ENCODE assay signal across 12 cellular contexts in the genomic region with DNA sequence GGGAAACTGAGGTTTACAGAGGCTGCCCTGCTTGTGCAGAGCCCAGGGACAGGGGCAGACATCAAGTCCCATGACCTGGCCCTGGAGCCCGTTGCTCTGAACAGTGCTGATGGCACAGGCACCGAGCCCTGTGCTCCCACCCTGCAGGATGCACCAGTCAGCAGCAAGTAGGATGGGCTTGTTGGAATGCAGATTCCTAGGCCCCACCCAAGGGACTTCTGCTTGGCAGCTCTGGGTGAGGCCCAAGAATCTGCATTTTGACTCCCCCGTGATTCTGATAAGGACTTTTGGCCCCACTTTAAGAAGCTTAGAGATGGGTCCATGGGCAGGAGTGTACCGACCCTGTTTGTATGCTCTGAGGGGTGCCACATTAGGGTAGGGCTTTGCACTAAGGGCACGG. TPM values are rescaled to one million over a fixed set of nuclear protein-coding genes. Genes with fewer than 3 reads are reported as not detected.
A peak's percentile ranks its signal among the peaks of the same experiment; 100 is the strongest.
DNase-seq lines count a peak whose midpoint lies in the region; ATAC-seq and TF ChIP-seq lines count a peak whose summit lies in the region.
"Had no signal": no experiment of that assay in that cellular context is flagged by ENCODE, and none has a peak within 500 bp of the region (broad histone marks: within the 10 kb centered on the region; RNA-seq: fewer than 3 reads in every experiment).

No MANE protein-coding gene starts in this region.

- CTCF ChIA-PET in Calu3 (lab: Charles Lee): interaction anchor here (1.2 kb wide), 1 partner anchor 23 kb away, joined by 4 read pairs; the partner anchor contains the start of gene LASP1

- H3K9ac ChIP-seq in smooth muscle cell (ENCODE audit: low read depth): no peak overlapping the region

- TF ChIP-seq EP300 in esophagus muscularis mucosa (IDR thresholded peaks at IDR 0.05): no peak

- peak overlapping the region; percentile 64 for H3K4me2 ChIP-seq in smooth muscle cell

- H3K4me3 Mint-ChIP-seq in T-helper 2 cell treated with Interferon-gamma antibody and Interleukin-4, amounts not matched to agents 5 μg/mL and 100 μg/mL, for 36 hours: no peak overlapping the region
- H3K4me3 Mint-ChIP-seq in T-helper 17 cell (no peak overlapping the region), Calu3 (ENCODE audit: low read depth, unreplicated experiment) (no peak overlapping the region)

- no peak overlapping the region for H2AFZ ChIP-seq in smooth muscle cell (ENCODE audit: low read depth)

- peak overlapping the region; percentile 55 for H3K27ac Mint-ChIP-seq in T-helper 2 cell treated with Interferon-gamma antibody and Interleukin-4, amounts not matched to agents 5 μg/mL and 100 μg/mL, for 36 hours
- H3K27ac Mint-ChIP-seq in T-helper 17 cell (peak overlapping the region; percentile 99), Calu3 (ENCODE audit: unreplicated experiment) (no peak overlapping the region)

- peaks cover 52% of the 10 kb centered on the region for H3K4me1 Mint-ChIP-seq in T-helper 2 cell treated with Interferon-gamma antibody and Interleukin-4, amounts not matched to agents 5 μg/mL and 100 μg/mL, for 36 hours (ENCODE audit: low read depth)
- H3K4me1 Mint-ChIP-seq in T-helper 17 cell: peaks cover 55% of the 10 kb centered on the region
- peaks cover 19% of the 10 kb centered on the region for H3K4me1 Mint-ChIP-seq in Calu3 (ENCODE audit: low read depth, unreplicated experiment)

- H3F3A ChIP-seq in smooth muscle cell (ENCODE audit: low read depth): peaks cover 38% of the 10 kb centered on the region

- intact Hi-C loops in esophagus muscularis mucosa (cut with DNase I): no loop called here
- intact Hi-C loops in Calu3 (cut with micrococcal nuclease; ENCODE audit: unreplicated experiment): no loop called here

- H3K4me1 ChIP-seq in esophagus muscularis mucosa (peaks cover 51 to 81% (median 69%) of the 10 kb centered on the region in 4 donors), smooth muscle cell (ENCODE audit: low read depth) (peaks cover 40% of the 10 kb centered on the region)

- peak overlapping the region; percentile 50 to 69 (median 54) for H3K27ac ChIP-seq in esophagus muscularis mucosa (replicated peaks in 1 of 4)
- H3K27ac ChIP-seq in smooth muscle cell (ENCODE audit: low read depth): peak overlapping the region; percentile 68

- H3K36me3 ChIP-seq in esophagus muscularis mucosa: peaks cover 30 to 79% (median 70%) of the 10 kb centered on the region in 4 donors
- no peaks in the 10 kb centered on the region for H3K36me3 ChIP-seq in smooth muscle cell (ENCODE audit: low read depth)

- TF ChIP-seq POLR2A in esophagus muscularis mucosa (IDR thresholded peaks at IDR 0.05; ENCODE audit: low read depth): no peak

- H3K27me3 Mint-ChIP-seq in T-helper 2 cell treated with Interferon-gamma antibody and Interleukin-4, amounts not matched to agents 5 μg/mL and 100 μg/mL, for 36 hours (ENCODE audit: low read depth): no peaks in the 10 kb centered on the region
- H3K27me3 Mint-ChIP-seq in T-helper 17 cell: no peaks in the 10 kb centered on the region
- H3K27me3 Mint-ChIP-seq in Calu3 (ENCODE audit: unreplicated experiment): no peaks in the 10 kb centered on the region

- peaks cover 32% of the 10 kb centered on the region for H3K79me2 ChIP-seq in smooth muscle cell (ENCODE audit: low read depth)

- no peak overlapping the region for H3K4me3 ChIP-seq in esophagus muscularis mucosa
- H3K4me3 ChIP-seq in smooth muscle cell: no peak overlapping the region

- DNase-seq in T-helper 2 cell treated with Interferon-gamma antibody and Interleukin-4, amounts not matched to agents 5 μg/mL and 100 μg/mL, for 36 hours (ENCODE audit: low spot score): no peak
- no peak for DNase-seq in T-helper 2 cell
- no peak for DNase-seq in T-helper 17 cell
- DNase-seq in esophagus muscularis mucosa (ENCODE audit: extremely low spot score): no peak
- DNase-seq in smooth muscle cell (lab: John Stamatoyannopoulos, UW; ENCODE audit: unreplicated experiment): no peak
- no peak for DNase-seq in epidermal melanocyte (ENCODE audit: insufficient read length, low spot score)
- no peak for DNase-seq in Calu3
- DNase-seq in stimulated activated CD4-positive, alpha-beta T cell treated with anti-CD3 and anti-CD28 coated beads, Interleukin-4, amount 100 ng/mL, for 4 hours: no peak
- DNase-seq: kidney glomerular epithelial cell; NCI-H2029 treated with DMSO at 0.1 percent for 48 hours; stimulated activated CD4-positive, alpha-beta T cell treated with anti-CD3 and anti-CD28 coated beads, Interleukin-1b, Interleukin-23, amount 100 ng/mL, for 48 hours had no signal

- H3K27me3 ChIP-seq in esophagus muscularis mucosa: no peaks in the 10 kb centered on the region
- H3K27me3 ChIP-seq in smooth muscle cell (ENCODE audit: low read depth): no peaks in the 10 kb centered on the region

- BruUV-seq in Calu3 (replicated peaks; lab: Mats Ljungman, UMichigan): no TSS peak

- no peak for ATAC-seq in T-helper 17 cell
- ATAC-seq: HCT116 had no signal

- H3K9me3 Mint-ChIP-seq in T-helper 2 cell treated with Interferon-gamma antibody and Interleukin-4, amounts not matched to agents 5 μg/mL and 100 μg/mL, for 36 hours: no peaks in the 10 kb centered on the region
- no peaks in the 10 kb centered on the region for H3K9me3 Mint-ChIP-seq in Calu3 (ENCODE audit: low read depth, unreplicated experiment)

- peaks cover 100% of the 10 kb centered on the region for H4K20me1 ChIP-seq in smooth muscle cell (ENCODE audit: low read depth)

- H3K36me3 Mint-ChIP-seq in T-helper 2 cell treated with Interferon-gamma antibody and Interleukin-4, amounts not matched to agents 5 μg/mL and 100 μg/mL, for 36 hours (ENCODE audit: low read depth): peaks cover 56% of the 10 kb centered on the region
- H3K36me3 Mint-ChIP-seq in T-helper 17 cell (ENCODE audit: low read depth) (no peaks in the 10 kb centered on the region), Calu3 (ENCODE audit: insufficient read depth, unreplicated experiment) (peaks cover 82% of the 10 kb centered on the region)

- H3K9me3 ChIP-seq in T-helper 17 cell (ENCODE audit: control insufficient read depth, low read length, poor library complexity, severe bottlenecking): no peaks in the 10 kb centered on the region
- H3K9me3 ChIP-seq in esophagus muscularis mucosa: no peaks in the 10 kb centered on the region
- H3K9me3 ChIP-seq in smooth muscle cell (replicated peaks; ENCODE audit: low read depth): no peaks in the 10 kb centered on the region

- 63% methylated on average over 3 of the region's 5 CpGs for WGBS in esophagus muscularis mucosa
- 56% methylated on average over 5 of the region's 5 CpGs for WGBS in smooth muscle cell (ENCODE audit: low lambda C conversion rate)

- TF ChIP-seq CTCF in esophagus muscularis mucosa (IDR thresholded peaks at IDR 0.05): no peak
- no peak for TF ChIP-seq CTCF in smooth muscle cell (IDR thresholded peaks at IDR 0.05; ENCODE audit: borderline replicate concordance, insufficient read depth, poor library complexity, severe bottlenecking)
- TF ChIP-seq CTCF in Calu3 (IDR thresholded peaks at IDR 0.05; ENCODE audit: unreplicated experiment): no peak

RNA-seq across cellular contexts. Expression of gene LASP1, which starts 23.3 kb away (rescaled TPM):
- total RNA-seq in T-helper 17 cell (100 to 1,000 TPM; 106 to 115 TPM), esophagus muscularis mucosa (100 to 1,000 TPM in 1 of 4 donors, 10 to 100 TPM in 3; 46.9 to 102 (median 74.7) TPM), smooth muscle cell (108 and 133 TPM in 2 replicates), Calu3 (2022) (479 and 558 TPM in 2 replicates)
- polyA plus RNA-seq in smooth muscle cell: 120 and 130 TPM in 2 replicates

RNA-seq across cellular contexts. Expression of gene RPL23, which starts 39.6 kb away (rescaled TPM):
- 1,000 to 10,000 TPM; 1,821 to 1,859 TPM for total RNA-seq in T-helper 17 cell
- total RNA-seq in esophagus muscularis mucosa: 1,000 to 10,000 TPM in 2 of 4 donors, 100 to 1,000 TPM in 2; 721 to 1,711 (median 1,283) TPM
- total RNA-seq in smooth muscle cell: 1,675 and 1,715 TPM in 2 replicates
- 435 and 499 TPM in 2 replicates for polyA plus RNA-seq in smooth muscle cell
- total RNA-seq in Calu3 (2022): 3,443 and 3,829 TPM in 2 replicates
